Comparison of ENCODE assay signal across 23 cellular contexts in the genomic region with DNA sequence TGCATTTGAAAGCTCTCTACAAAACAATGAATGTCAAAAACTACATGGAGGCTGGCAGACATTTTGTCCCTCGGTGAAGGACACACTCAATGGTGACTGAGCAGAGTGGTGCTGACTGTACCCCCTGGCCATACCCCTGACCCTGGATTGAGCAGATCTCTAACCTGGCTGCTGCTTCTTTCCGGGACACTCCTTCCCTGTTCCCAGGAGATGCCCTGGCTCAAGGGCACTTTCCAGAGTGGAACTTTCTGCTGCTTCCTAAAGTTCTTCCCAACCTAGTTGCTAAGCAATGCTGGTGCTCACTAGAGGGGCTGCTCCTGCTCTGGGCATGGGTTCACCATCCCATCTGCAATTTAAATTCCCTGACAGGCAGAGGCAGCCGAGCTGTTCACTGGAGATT.
"Had no signal": no experiment of that assay in that cellular context is flagged by ENCODE, and none has a peak within 500 bp of the region (broad histone marks: within the 10 kb centered on the region; RNA-seq: fewer than 3 reads in every experiment).

No MANE protein-coding gene starts in this region.

- H3K4me3 ChIP-seq: colonic mucosa, esophagus muscularis mucosa, gastroesophageal sphincter, heart left ventricle, hepatocyte, left lung, lower lobe of right lung, mucosa of descending colon had no signal

- H3K27me3 ChIP-seq: colonic mucosa had no signal

- H3K4me1 Mint-ChIP-seq: immature natural killer cell, mesothelial cell of epicardium, naive B cell had no signal

- H3K4me2 ChIP-seq: hepatocyte had no signal

- H3K9me3 ChIP-seq: colonic mucosa, esophagus muscularis mucosa, gastroesophageal sphincter, heart left ventricle, left lung, lower lobe of right lung, mucosa of descending colon had no signal

- H3K9me3 Mint-ChIP-seq: dendritic cell treated with granulocyte-macrophage colony-stimulating factor and Interleukin-4, amounts not matched to agents 40 ng/mL and 50 ng/mL, for 4 days; immature natural killer cell had no signal

- H3K4me3 Mint-ChIP-seq: dendritic cell treated with granulocyte-macrophage colony-stimulating factor and Interleukin-4, amounts not matched to agents 40 ng/mL and 50 ng/mL, for 4 days; effector memory CD8-positive, alpha-beta T cell; immature natural killer cell; mesothelial cell of epicardium; naive B cell had no signal

- H3K27ac ChIP-seq: colonic mucosa, esophagus muscularis mucosa, foreskin keratinocyte, gastroesophageal sphincter, heart left ventricle, hepatocyte, left lung, lower lobe of right lung had no signal

- FAIRE-seq: endothelial cell of umbilical vein, frontal cortex, keratinocyte had no signal

- H3K79me2 ChIP-seq: hepatocyte had no signal

- H3K36me3 Mint-ChIP-seq: immature natural killer cell, mesothelial cell of epicardium had no signal

- H2AFZ ChIP-seq: hepatocyte had no signal

- H3K27ac Mint-ChIP-seq: dendritic cell treated with granulocyte-macrophage colony-stimulating factor and Interleukin-4, amounts not matched to agents 40 ng/mL and 50 ng/mL, for 4 days; effector memory CD8-positive, alpha-beta T cell; immature natural killer cell; mesothelial cell of epicardium; naive B cell had no signal

- H3K4me1 ChIP-seq: colonic mucosa, foreskin keratinocyte had no signal

- DNase-seq: colonic mucosa; cortex of kidney; effector CD8-positive, alpha-beta T cell; effector memory CD8-positive, alpha-beta T cell; foreskin keratinocyte; heart left ventricle; hypothalamus; immature natural killer cell; left cardiac atrium; left lung; left ventricle myocardium superior; lower lobe of right lung; mesenchymal stem cell; mucosa of descending colon; naive B cell had no signal

- H3K36me3 ChIP-seq: colonic mucosa, esophagus muscularis mucosa, gastroesophageal sphincter, heart left ventricle, left lung, lower lobe of right lung had no signal
